Comparison of ENCODE assay signal across 1 cellular context in genomic region chr5:169148066-169148740, GRCh38.
TF ChIP-seq lines count a peak whose summit lies in the region.

No MANE protein-coding gene starts in this region.

TF ChIP-seq in SK-N-SH treated with all-trans-retinoic acid at 6 μM for 48 hours, 23 proteins besides CTCF, POLR2A, EP300 and RAD21 (continued from another document):
- TF ChIP-seq CSRNP3 (CRISPR knock-in tag; IDR thresholded peaks at IDR 0.05), result no peak
- TF ChIP-seq ESRRG (CRISPR knock-in tag; IDR thresholded peaks at IDR 0.05), result no peak
- TF ChIP-seq CSDC2 (CRISPR knock-in tag; IDR thresholded peaks at IDR 0.05), result no peak
- TF ChIP-seq ZFP30 (CRISPR knock-in tag; IDR thresholded peaks at IDR 0.05), result no peak
- no peak for TF ChIP-seq ZC3H10 (CRISPR knock-in tag; IDR thresholded peaks at IDR 0.05)
- no peak for TF ChIP-seq GLIS3 (CRISPR knock-in tag; IDR thresholded peaks at IDR 0.05)
- no peak for TF ChIP-seq BACH2 (CRISPR knock-in tag; IDR thresholded peaks at IDR 0.05; ENCODE audit: borderline replicate concordance)
- TF ChIP-seq RARB (CRISPR knock-in tag; IDR thresholded peaks at IDR 0.05), result no peak
- TF ChIP-seq ZNF565 (CRISPR knock-in tag; conservative IDR thresholded peaks at IDR 0.05; ENCODE audit: low read depth), result no peak
- no peak for TF ChIP-seq ARNTL (CRISPR knock-in tag; IDR thresholded peaks at IDR 0.05; ENCODE audit: borderline replicate concordance, low read depth)
- TF ChIP-seq, protein P1, sequence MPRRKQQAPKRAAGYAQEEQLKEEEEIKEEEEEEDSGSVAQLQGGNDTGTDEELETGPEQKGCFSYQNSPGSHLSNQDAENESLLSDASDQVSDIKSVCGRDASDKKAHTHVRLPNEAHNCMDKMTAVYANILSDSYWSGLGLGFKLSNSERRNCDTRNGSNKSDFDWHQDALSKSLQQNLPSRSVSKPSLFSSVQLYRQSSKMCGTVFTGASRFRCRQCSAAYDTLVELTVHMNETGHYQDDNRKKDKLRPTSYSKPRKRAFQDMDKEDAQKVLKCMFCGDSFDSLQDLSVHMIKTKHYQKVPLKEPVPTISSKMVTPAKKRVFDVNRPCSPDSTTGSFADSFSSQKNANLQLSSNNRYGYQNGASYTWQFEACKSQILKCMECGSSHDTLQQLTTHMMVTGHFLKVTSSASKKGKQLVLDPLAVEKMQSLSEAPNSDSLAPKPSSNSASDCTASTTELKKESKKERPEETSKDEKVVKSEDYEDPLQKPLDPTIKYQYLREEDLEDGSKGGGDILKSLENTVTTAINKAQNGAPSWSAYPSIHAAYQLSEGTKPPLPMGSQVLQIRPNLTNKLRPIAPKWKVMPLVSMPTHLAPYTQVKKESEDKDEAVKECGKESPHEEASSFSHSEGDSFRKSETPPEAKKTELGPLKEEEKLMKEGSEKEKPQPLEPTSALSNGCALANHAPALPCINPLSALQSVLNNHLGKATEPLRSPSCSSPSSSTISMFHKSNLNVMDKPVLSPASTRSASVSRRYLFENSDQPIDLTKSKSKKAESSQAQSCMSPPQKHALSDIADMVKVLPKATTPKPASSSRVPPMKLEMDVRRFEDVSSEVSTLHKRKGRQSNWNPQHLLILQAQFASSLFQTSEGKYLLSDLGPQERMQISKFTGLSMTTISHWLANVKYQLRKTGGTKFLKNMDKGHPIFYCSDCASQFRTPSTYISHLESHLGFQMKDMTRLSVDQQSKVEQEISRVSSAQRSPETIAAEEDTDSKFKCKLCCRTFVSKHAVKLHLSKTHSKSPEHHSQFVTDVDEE (CRISPR knock-in tag; IDR thresholded peaks at IDR 0.05), result no peak
